In genomic region chr6:41074692-41075436, GRCh38 we compare ENCODE assay signal across 9 cellular contexts. TPM values are rescaled to one million over a fixed set of nuclear protein-coding genes. Genes with fewer than 3 reads are reported as not detected.
A peak's percentile ranks its signal among the peaks of the same experiment; 100 is the strongest.
DNase-seq lines count a peak whose midpoint lies in the region; ATAC-seq and TF ChIP-seq lines count a peak whose summit lies in the region.
"Had no signal": no experiment of that assay in that cellular context is flagged by ENCODE, and none has a peak within 500 bp of the region (broad histone marks: within the 10 kb centered on the region; RNA-seq: fewer than 3 reads in every experiment).

No MANE protein-coding gene starts in this region.

- H3K4me3 Mint-ChIP-seq in activated CD4-positive, alpha-beta T cell treated with anti-CD3 and anti-CD28 coated beads for 36 hours, result peak overlapping the region; percentile 94
- peak overlapping the region; percentile 95 for H3K4me3 Mint-ChIP-seq in activated T-helper 1 cell treated with anti-CD3 and anti-CD28 coated beads, Interleukin-12 subunit alpha, Interleukin-12 subunit beta, Interleukin-2, Interleukin-4 antibody, amounts not matched to agents 30 ng/mL and 10 ng/mL and 1 ng/mL, durations not matched to agents 14 hours and 24 hours and 36 hours

- ATAC-seq in activated CD4-positive, alpha-beta T cell treated with anti-CD3 and anti-CD28 coated beads for 36 hours, result no peak

- TF ChIP-seq EP300 in suprapubic skin (IDR thresholded peaks at IDR 0.05), result no peak

- DNase-seq in activated CD4-positive, alpha-beta T cell treated with anti-CD3 and anti-CD28 coated beads for 36 hours, result no peak
- DNase-seq in activated CD4-positive, alpha-beta T cell treated with anti-CD3 and anti-CD28 coated beads for 48 hours, result no peak
- DNase-seq in activated T-helper 1 cell treated with anti-CD3 and anti-CD28 coated beads, Interleukin-12 subunit alpha, Interleukin-12 subunit beta, Interleukin-2, Interleukin-4 antibody, amounts not matched to agents 30 ng/mL and 10 ng/mL and 1 ng/mL, durations not matched to agents 14 hours and 24 hours and 36 hours (ENCODE audit: low spot score), result no peak
- no peak for DNase-seq in hepatocyte (ENCODE audit: low spot score)
- no peak for DNase-seq in suprapubic skin (ENCODE audit: low spot score in 2 of 2)
- DNase-seq in dedifferentiated amniotic fluid mesenchymal stem cell (ENCODE audit: extremely low spot score), result no peak
- DNase-seq in T1000 (lab: John Stamatoyannopoulos, UW), result no peak
- no peak for DNase-seq in cerebellum (ENCODE audit: low spot score)

- CTCF ChIA-PET in activated CD4-positive, alpha-beta T cell treated with anti-CD3 and anti-CD28 coated beads for 36 hours (lab: Charles Lee), result interaction anchor here (0.6 to 1.8 kb wide), 7 partner anchors 10 to 1926 kb away, joined by 3 to 5 read pairs (median 3); partner anchors contain the start of genes TOMM6 and TREML2

- H3K4me1 Mint-ChIP-seq in activated CD4-positive, alpha-beta T cell treated with anti-CD3 and anti-CD28 coated beads for 36 hours, result peaks cover 59% of the 10 kb centered on the region
- H3K4me1 Mint-ChIP-seq in activated T-helper 1 cell treated with anti-CD3 and anti-CD28 coated beads, Interleukin-12 subunit alpha, Interleukin-12 subunit beta, Interleukin-2, Interleukin-4 antibody, amounts not matched to agents 30 ng/mL and 10 ng/mL and 1 ng/mL, durations not matched to agents 14 hours and 24 hours and 36 hours (ENCODE audit: low read depth), result peaks cover 69% of the 10 kb centered on the region

- intact Hi-C loops in activated CD4-positive, alpha-beta T cell treated with anti-CD3 and anti-CD28 coated beads for 36 hours (cut with DNase I, micrococcal nuclease), result loop anchor here (5.0 to 10.0 kb wide), 7 partner anchors 107 to 1848 kb away; partner anchors contain the start of genes CCND3 (in 1 of the 2) and KCNK5 (in 1 of the 2)
- intact Hi-C loops in activated T-helper 1 cell treated with anti-CD3 and anti-CD28 coated beads, Interleukin-12 subunit alpha, Interleukin-12 subunit beta, Interleukin-2, Interleukin-4 antibody, amounts not matched to agents 30 ng/mL and 10 ng/mL and 1 ng/mL, durations not matched to agents 14 hours and 24 hours and 36 hours (cut with micrococcal nuclease), result loop anchor here (5.0 to 10.0 kb wide), 4 partner anchors 122 to 1848 kb away; partner anchors contain the start of genes CCND3, KCNK5 and TFEB

- H3K27ac ChIP-seq in hepatocyte (peak overlapping the region; percentile 99), suprapubic skin (peak overlapping the region; percentile 100)

- H3K27me3 ChIP-seq in hepatocyte, result no peaks in the 10 kb centered on the region
- no peaks in the 10 kb centered on the region for H3K27me3 ChIP-seq in suprapubic skin

- H3K4me3 ChIP-seq in hepatocyte (no peak overlapping the region), suprapubic skin (peak overlapping the region; percentile 73)

- H3K9me2 ChIP-seq in hepatocyte (replicated peaks; ENCODE audit: insufficient read depth), result no peaks in the 10 kb centered on the region

- no peak overlapping the region for H2AFZ ChIP-seq in hepatocyte

- H3K9me3 ChIP-seq in hepatocyte (ENCODE audit: low read depth) (no peaks in the 10 kb centered on the region), suprapubic skin (no peaks in the 10 kb centered on the region)

- H3K4me1 ChIP-seq in hepatocyte (ENCODE audit: insufficient read depth), result peaks cover 15% of the 10 kb centered on the region
- peaks cover 50% of the 10 kb centered on the region for H3K4me1 ChIP-seq in suprapubic skin

- H3K36me3 ChIP-seq in hepatocyte (replicated peaks; ENCODE audit: insufficient read depth, low read depth) (no peaks in the 10 kb centered on the region), suprapubic skin (peaks cover 7% of the 10 kb centered on the region)

- peak overlapping the region; percentile 93 for H3K4me2 ChIP-seq in hepatocyte

- POLR2A ChIA-PET in activated CD4-positive, alpha-beta T cell treated with anti-CD3 and anti-CD28 coated beads for 36 hours (lab: Charles Lee), result interaction anchor here (0.6 kb wide), 1 partner anchor 235 kb away, joined by 5 read pairs; no protein-coding TSS in a partner anchor

- no peaks in the 10 kb centered on the region for H3K9me3 Mint-ChIP-seq in activated CD4-positive, alpha-beta T cell treated with anti-CD3 and anti-CD28 coated beads for 36 hours (ENCODE audit: low read depth)
- no peaks in the 10 kb centered on the region for H3K9me3 Mint-ChIP-seq in activated T-helper 1 cell treated with anti-CD3 and anti-CD28 coated beads, Interleukin-12 subunit alpha, Interleukin-12 subunit beta, Interleukin-2, Interleukin-4 antibody, amounts not matched to agents 30 ng/mL and 10 ng/mL and 1 ng/mL, durations not matched to agents 14 hours and 24 hours and 36 hours

- peaks cover 46% of the 10 kb centered on the region for H4K20me1 ChIP-seq in hepatocyte (ENCODE audit: insufficient read depth, poor library complexity, severe bottlenecking)

- peak overlapping the region; percentile 98 for H3K27ac Mint-ChIP-seq in activated CD4-positive, alpha-beta T cell treated with anti-CD3 and anti-CD28 coated beads for 36 hours
- peak overlapping the region; percentile 97 for H3K27ac Mint-ChIP-seq in activated T-helper 1 cell treated with anti-CD3 and anti-CD28 coated beads, Interleukin-12 subunit alpha, Interleukin-12 subunit beta, Interleukin-2, Interleukin-4 antibody, amounts not matched to agents 30 ng/mL and 10 ng/mL and 1 ng/mL, durations not matched to agents 14 hours and 24 hours and 36 hours

- H3K27me3 Mint-ChIP-seq in activated CD4-positive, alpha-beta T cell treated with anti-CD3 and anti-CD28 coated beads for 36 hours, result no peaks in the 10 kb centered on the region
- peaks cover 5% of the 10 kb centered on the region for H3K27me3 Mint-ChIP-seq in activated T-helper 1 cell treated with anti-CD3 and anti-CD28 coated beads, Interleukin-12 subunit alpha, Interleukin-12 subunit beta, Interleukin-2, Interleukin-4 antibody, amounts not matched to agents 30 ng/mL and 10 ng/mL and 1 ng/mL, durations not matched to agents 14 hours and 24 hours and 36 hours (ENCODE audit: insufficient read depth)

- H3K79me2 ChIP-seq in hepatocyte, result peaks cover 71% of the 10 kb centered on the region

- TF ChIP-seq POLR2A in suprapubic skin (IDR thresholded peaks at IDR 0.05), result no peak

- peaks cover 48% of the 10 kb centered on the region for H3K36me3 Mint-ChIP-seq in activated CD4-positive, alpha-beta T cell treated with anti-CD3 and anti-CD28 coated beads for 36 hours (ENCODE audit: low read depth)
- H3K36me3 Mint-ChIP-seq in activated T-helper 1 cell treated with anti-CD3 and anti-CD28 coated beads, Interleukin-12 subunit alpha, Interleukin-12 subunit beta, Interleukin-2, Interleukin-4 antibody, amounts not matched to agents 30 ng/mL and 10 ng/mL and 1 ng/mL, durations not matched to agents 14 hours and 24 hours and 36 hours (ENCODE audit: low read depth), result peaks cover 35% of the 10 kb centered on the region

- 44% methylated on average over 11 of the region's 11 CpGs for WGBS in hepatocyte (ENCODE audit: low lambda C conversion rate, missing lambda C conversion rate)
- WGBS in suprapubic skin, result 34% methylated on average over 11 of the region's 11 CpGs

- no peak for TF ChIP-seq CTCF in hepatocyte (IDR thresholded peaks at IDR 0.05; ENCODE audit: poor library complexity)
- TF ChIP-seq CTCF in suprapubic skin (IDR thresholded peaks at IDR 0.05), result no peak

RNA-seq across cellular contexts. Expression of gene NFYA, which starts 2.1 kb away (rescaled TPM):
- 10 to 100 TPM; 31.5 to 38.2 TPM for total RNA-seq in activated CD4-positive, alpha-beta T cell treated with anti-CD3 and anti-CD28 coated beads for 36 hours
- total RNA-seq in activated T-helper 1 cell treated with anti-CD3 and anti-CD28 coated beads, Interleukin-12 subunit alpha, Interleukin-12 subunit beta, Interleukin-2, Interleukin-4 antibody, amounts not matched to agents 30 ng/mL and 10 ng/mL and 1 ng/mL, durations not matched to agents 14 hours and 24 hours and 36 hours, result 29.6 and 30.1 TPM in 2 replicates
- total RNA-seq in hepatocyte (25.2 TPM in 2 replicates), suprapubic skin (10 to 100 TPM; 19.7 to 33.0 (median 24.2) TPM), cerebellum (32.3 TPM)
- 16.8 and 18.7 TPM in 2 replicates for polyA plus RNA-seq in hepatocyte

RNA-seq across cellular contexts. Expression of gene OARD1, which starts 2.7 kb away (rescaled TPM):
- total RNA-seq in activated CD4-positive, alpha-beta T cell treated with anti-CD3 and anti-CD28 coated beads for 36 hours, result 10 to 100 TPM; 35.3 to 45.1 TPM
- 26.8 and 30.4 TPM in 2 replicates for total RNA-seq in activated T-helper 1 cell treated with anti-CD3 and anti-CD28 coated beads, Interleukin-12 subunit alpha, Interleukin-12 subunit beta, Interleukin-2, Interleukin-4 antibody, amounts not matched to agents 30 ng/mL and 10 ng/mL and 1 ng/mL, durations not matched to agents 14 hours and 24 hours and 36 hours
- total RNA-seq in hepatocyte (28.0 and 31.2 TPM in 2 replicates), suprapubic skin (10 to 100 TPM; 11.3 to 29.9 (median 20.6) TPM), cerebellum (18.0 TPM)
- polyA plus RNA-seq in hepatocyte, result 37.7 and 46.4 TPM in 2 replicates

RNA-seq across cellular contexts. Expression of gene APOBEC2, which starts 21.9 kb away (rescaled TPM):
- total RNA-seq in activated CD4-positive, alpha-beta T cell treated with anti-CD3 and anti-CD28 coated beads for 36 hours, result not detected
- total RNA-seq in activated T-helper 1 cell treated with anti-CD3 and anti-CD28 coated beads, Interleukin-12 subunit alpha, Interleukin-12 subunit beta, Interleukin-2, Interleukin-4 antibody, amounts not matched to agents 30 ng/mL and 10 ng/mL and 1 ng/mL, durations not matched to agents 14 hours and 24 hours and 36 hours, result not detected in 2 replicates
- total RNA-seq in hepatocyte (2.9 and 3.1 TPM in 2 replicates), suprapubic skin (not detected), cerebellum (not detected)
- polyA plus RNA-seq in hepatocyte, result 2.8 and 4.3 TPM in 2 replicates
- total RNA-seq: HT1080 had no signal

RNA-seq across cellular contexts. Expression of gene TSPO2, which starts 32.6 kb away (rescaled TPM):
- not detected for total RNA-seq in activated CD4-positive, alpha-beta T cell treated with anti-CD3 and anti-CD28 coated beads for 36 hours
- total RNA-seq in activated T-helper 1 cell treated with anti-CD3 and anti-CD28 coated beads, Interleukin-12 subunit alpha, Interleukin-12 subunit beta, Interleukin-2, Interleukin-4 antibody, amounts not matched to agents 30 ng/mL and 10 ng/mL and 1 ng/mL, durations not matched to agents 14 hours and 24 hours and 36 hours, result not detected in 2 replicates
- total RNA-seq in hepatocyte (0.27 TPM in 1 of 2 replicates, not detected in the other), suprapubic skin (not detected), cerebellum (not detected)
- polyA plus RNA-seq in hepatocyte, result 0.36 and 2.7 TPM in 2 replicates

RNA-seq across cellular contexts. Expression of gene UNC5CL, which starts 35.8 kb away (rescaled TPM):
- 1 to 10 TPM; 1.8 to 1.9 TPM for total RNA-seq in activated CD4-positive, alpha-beta T cell treated with anti-CD3 and anti-CD28 coated beads for 36 hours
- total RNA-seq in activated T-helper 1 cell treated with anti-CD3 and anti-CD28 coated beads, Interleukin-12 subunit alpha, Interleukin-12 subunit beta, Interleukin-2, Interleukin-4 antibody, amounts not matched to agents 30 ng/mL and 10 ng/mL and 1 ng/mL, durations not matched to agents 14 hours and 24 hours and 36 hours, result 0.93 and 0.99 TPM in 2 replicates
- total RNA-seq in hepatocyte (38.1 and 42.9 TPM in 2 replicates), suprapubic skin (1 to 10 TPM in 2 of 4 donors, under 1 TPM in 2; 0.19 to 6.9 (median 1.4) TPM), cerebellum (0.64 TPM)
- 37.1 and 41.3 TPM in 2 replicates for polyA plus RNA-seq in hepatocyte
